ENCODE assay signal across 8 cellular contexts in the genomic region with DNA sequence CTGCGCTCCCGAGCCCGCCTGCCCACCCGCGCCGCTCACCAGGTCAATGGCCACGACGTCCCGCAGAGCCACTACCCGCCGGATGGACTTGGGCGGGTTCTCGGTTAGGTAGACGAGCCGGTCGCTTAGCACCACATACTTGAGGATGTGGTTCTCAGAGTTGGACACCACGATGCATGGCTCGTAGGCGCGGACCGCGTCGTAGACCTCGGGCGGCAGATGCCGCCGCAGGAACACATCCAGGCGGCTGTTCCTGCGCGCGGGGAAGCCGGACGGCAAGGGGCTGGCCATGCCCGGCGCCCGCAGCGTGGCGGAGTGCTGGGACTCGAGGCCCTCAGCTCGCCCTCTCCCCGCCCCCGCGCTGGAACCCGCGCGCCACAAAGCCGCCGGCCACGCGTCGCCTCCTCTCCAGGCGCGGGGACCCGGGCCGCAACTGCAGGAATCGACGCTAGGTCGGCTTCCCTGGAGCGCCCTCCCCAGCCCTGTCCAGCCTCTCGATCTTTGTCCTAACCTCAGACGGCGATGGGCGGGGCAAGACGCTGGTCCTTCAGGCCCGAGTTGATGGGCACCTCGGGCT. TPM values are rescaled to one million over a fixed set of nuclear protein-coding genes. Genes with fewer than 3 reads are reported as not detected.
A peak's percentile ranks its signal among the peaks of the same experiment; 100 is the strongest.
DNase-seq lines count a peak whose midpoint lies in the region; ATAC-seq and TF ChIP-seq lines count a peak whose summit lies in the region.

A gene with protein sequence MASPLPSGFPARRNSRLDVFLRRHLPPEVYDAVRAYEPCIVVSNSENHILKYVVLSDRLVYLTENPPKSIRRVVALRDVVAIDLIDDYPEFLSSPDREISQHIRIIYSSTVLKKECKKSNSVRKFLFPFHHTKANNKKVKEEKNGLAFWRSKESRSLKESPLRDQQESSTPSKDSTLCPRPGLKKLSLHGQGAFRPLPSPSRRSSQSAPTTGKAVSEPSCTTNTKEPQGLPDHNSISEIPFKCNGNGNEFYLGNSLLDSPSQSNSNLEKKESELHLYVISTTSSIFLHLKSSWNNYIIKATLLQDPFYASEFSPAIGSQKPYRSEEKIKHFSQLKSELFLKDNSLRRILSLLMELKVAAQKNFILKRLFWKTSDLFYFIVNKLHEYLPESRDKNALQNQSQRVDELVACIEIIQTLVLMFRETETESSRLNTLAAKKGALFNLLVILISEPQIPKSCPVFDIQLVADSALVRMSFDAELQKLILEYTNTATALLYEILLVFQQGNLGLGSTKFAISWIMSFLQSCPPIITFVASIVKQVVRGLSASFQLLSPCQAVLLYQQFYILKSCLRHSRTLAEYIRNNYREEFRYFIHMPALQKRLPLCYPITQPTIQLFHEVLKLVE (minus strand): TSS at position 484 of the 577 bp plus-strand sequence. CDS start 193 bp downstream, at position 291.

- H3K27me3 ChIP-seq in heart right ventricle: peaks cover 0 to 40% (median 28%) of the 10 kb centered on the region in 7 donors
- H3K27me3 ChIP-seq in iPS-20b (ENCODE audit: insufficient read depth, low read length): peaks cover 18% of the 10 kb centered on the region; the same call in 1 of the 2 replicates
- H3K27me3 ChIP-seq in stomach smooth muscle (ENCODE audit: control insufficient read depth in 1 of 2, insufficient read depth in 2 of 2, low read length in 2 of 2): peaks cover 8 to 17% of the 10 kb centered on the region in 2 donors

- peak within 1 kb of the TSS; percentile 66; the same call in 1 of the 2 replicates for H3K9ac ChIP-seq in iPS-20b (ENCODE audit: low read depth, low read length)
- H3K9ac ChIP-seq in stomach smooth muscle (ENCODE audit: low read length in 2 of 2): no peak within 1 kb of the TSS

- ATAC-seq in heart right ventricle (peak in 2 of 8 donors; percentile 44 to 67), GM19467 (IDR thresholded peaks at IDR 0.05; ENCODE audit: unreplicated experiment) (no peak), HG03025 (IDR thresholded peaks at IDR 0.05; ENCODE audit: low FRiP score, unreplicated experiment) (no peak)

- H3K4me3 ChIP-seq in heart right ventricle (peak within 1 kb of the TSS; percentile 19 to 56 (median 43)), iPS-20b (ENCODE audit: low read length) (peak within 1 kb of the TSS; percentile 68; the same call in 1 of the 2 replicates), stomach smooth muscle (ENCODE audit: low read length in 2 of 2) (peak within 1 kb of the TSS; percentile 25 to 55)

- no peaks in the 10 kb centered on the region for H3K36me3 Mint-ChIP-seq in activated naive CD4-positive, alpha-beta T cell treated with anti-CD3 and anti-CD28 coated beads, Interleukin-2, amount 10 ng/mL, durations not matched to agents 7 days and 5 days

- peaks cover 33% of the 10 kb centered on the region for H3K27me3 Mint-ChIP-seq in activated naive CD4-positive, alpha-beta T cell treated with anti-CD3 and anti-CD28 coated beads, Interleukin-2, amount 10 ng/mL, durations not matched to agents 7 days and 5 days

- peak within 1 kb of the TSS; percentile 11 for H3K27ac Mint-ChIP-seq in activated naive CD4-positive, alpha-beta T cell treated with anti-CD3 and anti-CD28 coated beads, Interleukin-2, amount 10 ng/mL, durations not matched to agents 7 days and 5 days

- peak within 1 kb of the TSS; percentile 72 for H3K4me3 Mint-ChIP-seq in activated naive CD4-positive, alpha-beta T cell treated with anti-CD3 and anti-CD28 coated beads, Interleukin-2, amount 10 ng/mL, durations not matched to agents 7 days and 5 days

- no peak for TF ChIP-seq CTCF in heart right ventricle (IDR thresholded peaks at IDR 0.05)

- H3K9me3 ChIP-seq in heart right ventricle: no peaks in the 10 kb centered on the region
- no peaks in the 10 kb centered on the region for H3K9me3 ChIP-seq in iPS-20b (ENCODE audit: insufficient read depth, low read depth, low read length)
- no peaks in the 10 kb centered on the region for H3K9me3 ChIP-seq in stomach smooth muscle (ENCODE audit: control insufficient read depth in 2 of 2, low read length in 2 of 2)

- no peaks in the 10 kb centered on the region for H3K36me3 ChIP-seq in heart right ventricle
- no peaks in the 10 kb centered on the region for H3K36me3 ChIP-seq in iPS-20b (ENCODE audit: insufficient read depth, low read depth, low read length)
- no peaks in the 10 kb centered on the region for H3K36me3 ChIP-seq in stomach smooth muscle (ENCODE audit: control insufficient read depth in 2 of 2, insufficient read depth in 2 of 2, low read length in 2 of 2)

- intact Hi-C loops in heart right ventricle (cut with DNase I): loop anchor here in 2 of 10 donors (10.0 kb wide), 2 partner anchors 126 to 556 kb away; no protein-coding TSS in a partner anchor
- intact Hi-C loops in cardiac septum (cut with DNase I): no loop called here

- H3K4me1 ChIP-seq in heart right ventricle: peaks cover 0 to 13% (median 8%) of the 10 kb centered on the region in 9 donors
- no peaks in the 10 kb centered on the region for H3K4me1 ChIP-seq in iPS-20b (ENCODE audit: insufficient read depth, low read length)
- peaks cover 4% of the 10 kb centered on the region for H3K4me1 ChIP-seq in stomach smooth muscle (ENCODE audit: control insufficient read depth, insufficient read depth, low read length)

- CTCF ChIA-PET in activated naive CD4-positive, alpha-beta T cell treated with anti-CD3 and anti-CD28 coated beads, Interleukin-2, amount 10 ng/mL, durations not matched to agents 7 days and 5 days (lab: Charles Lee): interaction anchor here (2.2 kb wide), 1 partner anchor 13 kb away, joined by 6 read pairs; the partner anchor contains the start of gene XPOT

- H3K4me1 Mint-ChIP-seq in activated naive CD4-positive, alpha-beta T cell treated with anti-CD3 and anti-CD28 coated beads, Interleukin-2, amount 10 ng/mL, durations not matched to agents 7 days and 5 days: peaks cover 29% of the 10 kb centered on the region

- WGBS in heart right ventricle, 2 donors: 1 to 2% methylated on average over 55 to 66 of the region's 66 CpGs

- DNase-seq in heart right ventricle (peak in 1 of 2 donors; percentile 14), cardiac septum (ENCODE audit: low spot score) (no peak), COR-L47 (lab: John Stamatoyannopoulos, UW) (no peak)
- DNase-seq in activated naive CD4-positive, alpha-beta T cell treated with anti-CD3 and anti-CD28 coated beads, Interleukin-2, amount 10 ng/mL, durations not matched to agents 7 days and 5 days: peak; percentile 46

- H3K27ac ChIP-seq in heart right ventricle: no peak within 1 kb of the TSS
- no peak within 1 kb of the TSS for H3K27ac ChIP-seq in iPS-20b (ENCODE audit: low read length)
- no peak within 1 kb of the TSS for H3K27ac ChIP-seq in stomach smooth muscle (ENCODE audit: low read length)

- no peaks in the 10 kb centered on the region for H3K9me3 Mint-ChIP-seq in activated naive CD4-positive, alpha-beta T cell treated with anti-CD3 and anti-CD28 coated beads, Interleukin-2, amount 10 ng/mL, durations not matched to agents 7 days and 5 days

RNA-seq across cellular contexts. Expression of the gene that starts here (rescaled TPM):
- total RNA-seq in heart right ventricle (not detected), cardiac septum (not detected)
- not detected for polyA plus RNA-seq in heart right ventricle
